ENCODE assay signal across 30 cellular contexts in genomic region chr9:114729706-114730105, GRCh38. TPM values are rescaled to one million over a fixed set of nuclear protein-coding genes. Genes with fewer than 3 reads are reported as not detected.
"Had no signal": no experiment of that assay in that cellular context is flagged by ENCODE, and none has a peak within 500 bp of the region (broad histone marks: within the 10 kb centered on the region; RNA-seq: fewer than 3 reads in every experiment).

No MANE protein-coding gene starts in this region.

- H3K27ac ChIP-seq: adrenal gland, body of pancreas, esophagus muscularis mucosa, foreskin keratinocyte, gastrocnemius medialis had no signal

- H3K4me3 ChIP-seq: adrenal gland, body of pancreas, esophagus muscularis mucosa, gastrocnemius medialis had no signal

- H3K27me3 ChIP-seq: adrenal gland, body of pancreas, esophagus muscularis mucosa, foreskin keratinocyte, gastrocnemius medialis had no signal

- H3K4me1 ChIP-seq: adrenal gland, body of pancreas, esophagus muscularis mucosa, gastrocnemius medialis had no signal

- FAIRE-seq: colon had no signal

- H3K36me3 ChIP-seq: adrenal gland, esophagus muscularis mucosa, gastrocnemius medialis had no signal

- ATAC-seq: activated CD4-positive, alpha-beta T cell treated with anti-CD3 and anti-CD28 coated beads for 36 hours; activated CD8-positive, alpha-beta T cell treated with anti-CD3 and anti-CD28 coated beads, Interleukin-2, amount 10 ng/mL, durations not matched to agents 7 days and 5 days; activated naive CD8-positive, alpha-beta T cell treated with anti-CD3 and anti-CD28 coated beads, Interleukin-2, amount 50 U/mL, for 24 hours; activated T-cell treated with anti-CD3 and anti-CD28 coated beads, Interleukin-2, amount 50 U/mL, for 4 hours; activated T-helper 17 cell treated with anti-CD3 and anti-CD28 coated beads, Interleukin-2, amount 50 U/mL, for 72 hours; body of pancreas; effector memory CD8-positive, alpha-beta T cell; foreskin keratinocyte; gastrocnemius medialis; T-helper 17 cell had no signal

- H3K9me3 ChIP-seq: adrenal gland, body of pancreas, esophagus muscularis mucosa, gastrocnemius medialis had no signal

- DNase-seq: activated CD4-positive, alpha-beta memory T cell treated with anti-CD3 and anti-CD28 coated beads for 36 hours; activated CD4-positive, alpha-beta T cell treated with anti-CD3 and anti-CD28 coated beads for 36 hours; activated CD4-positive, alpha-beta T cell treated with anti-CD3 and anti-CD28 coated beads, Interleukin-2, amount 10 ng/mL, durations not matched to agents 24 days and 14 days; activated CD4-positive, CD25-positive, alpha-beta regulatory T cell; activated CD4-positive, CD25-positive, alpha-beta regulatory T cell treated with anti-CD3 and anti-CD28 coated beads, Interleukin-2, amount 50 U/mL, for 72 hours; activated CD8-positive, alpha-beta T cell treated with anti-CD3 and anti-CD28 coated beads, Interleukin-2, amount 10 ng/mL, durations not matched to agents 7 days and 5 days; activated effector memory CD4-positive, alpha-beta T cell treated with Interleukin-2 at 50 U/mL for 16 hours; activated gamma-delta T cell treated with Interleukin-2 at 50 U/mL for 16 hours; activated naive CD4-positive, alpha-beta T cell treated with anti-CD3 and anti-CD28 coated beads for 36 hours; activated naive CD8-positive, alpha-beta T cell treated with anti-CD3 and anti-CD28 coated beads for 36 hours; activated naive CD8-positive, alpha-beta T cell treated with anti-CD3 and anti-CD28 coated beads, Interleukin-2, amount 50 U/mL, for 24 hours; activated T-cell treated with anti-CD3 and anti-CD28 coated beads, Interleukin-2, amount 50 U/mL, for 4 hours; adrenal gland; aorta; body of pancreas; cortex of kidney; dermis blood vessel endothelial cell; effector CD4-positive, alpha-beta T cell; effector memory CD8-positive, alpha-beta T cell; erythroblast; foreskin keratinocyte; gastrocnemius medialis; T-helper 1 cell; T-helper 17 cell; T1000 had no signal

RNA-seq across cellular contexts. Expression of gene TEX48, which starts 47.7 kb away (rescaled TPM):
- total RNA-seq: activated naive CD4-positive, alpha-beta T cell treated with anti-CD3 and anti-CD28 coated beads for 36 hours; adrenal gland; aorta; body of pancreas; chondrocyte; dermis blood vessel endothelial cell; esophagus muscularis mucosa; foreskin keratinocyte; gastrocnemius medialis; glomerular endothelial cell; T-helper 17 cell had no signal
- polyA plus RNA-seq: adrenal gland, aorta had no signal
